In genomic region chr1:117708323-117709288, GRCh38 we compare ENCODE assay signal across 21 cellular contexts.
DNase-seq lines count a peak whose midpoint lies in the region; ATAC-seq and TF ChIP-seq lines count a peak whose summit lies in the region.
"Had no signal": no experiment of that assay in that cellular context is flagged by ENCODE, and none has a peak within 500 bp of the region (broad histone marks: within the 10 kb centered on the region; RNA-seq: fewer than 3 reads in every experiment).

No MANE protein-coding gene starts in this region.

- WGBS in GM23248 (ENCODE audit: low coverage in 1 of 2, low lambda C conversion rate in 2 of 2, missing lambda C conversion rate in 2 of 2), 2 experiments: 68 to 75% methylated on average over 15 of the region's 15 CpGs
- WGBS in mammary epithelial cell (ENCODE audit: low coverage, missing lambda C conversion rate): 82% methylated on average over 15 of the region's 15 CpGs

- in situ Hi-C loops in GM23248 (cut with MboI): no loop called here
- in situ Hi-C loops in mammary epithelial cell (cut with MboI; ENCODE audit: low sequenced_read_pairs in 2 of 2): no loop called here

- H3K27ac ChIP-seq in HUES48 (ENCODE audit: low read depth, low read length) (no peak overlapping the region), iPS-18a (ENCODE audit: low read length) (no peak overlapping the region), GM23248 (no peak overlapping the region), mammary epithelial cell (ENCODE audit: insufficient read depth, low read depth, low read length) (no peak overlapping the region)
- H3K27ac ChIP-seq: BLaER1, spleen had no signal

- no peaks in the 10 kb centered on the region for H4K20me1 ChIP-seq in GM23248 (ENCODE audit: insufficient read depth)
- no peaks in the 10 kb centered on the region for H4K20me1 ChIP-seq in mammary epithelial cell (ENCODE audit: insufficient read depth, low read length)
- H4K20me1 ChIP-seq: BLaER1 had no signal

- no peak for ATAC-seq in GM18858 (IDR thresholded peaks at IDR 0.05; ENCODE audit: unreplicated experiment)
- ATAC-seq: activated CD8-positive, alpha-beta T cell treated with anti-CD3 and anti-CD28 coated beads, Interleukin-2, amount 10 ng/mL, durations not matched to agents 7 days and 5 days; left lobe of liver had no signal

- no peaks in the 10 kb centered on the region for H3K9me2 ChIP-seq in GM23248 (ENCODE audit: insufficient read depth)
- H3K9me2 ChIP-seq: SK-N-SH had no signal

- peak; percentile 69 for DNase-seq in cerebellar cortex (ENCODE audit: low spot score)
- peak; percentile 27 for DNase-seq in renal cortical epithelial cell (ENCODE audit: low read depth)
- DNase-seq in GM23248: no peak
- no peak for DNase-seq in NCI-H187 treated with DMSO at 0.1 percent for 48 hours (lab: John Stamatoyannopoulos, UW)
- DNase-seq in mammary epithelial cell: no peak
- DNase-seq: activated CD8-positive, alpha-beta T cell treated with anti-CD3 and anti-CD28 coated beads, Interleukin-2, amount 10 ng/mL, durations not matched to agents 7 days and 5 days; activated effector memory CD4-positive, alpha-beta T cell treated with Interleukin-2 at 50 U/mL for 16 hours; activated T-cell treated with anti-CD3 and anti-CD28 coated beads for 4 hours; central memory CD4-positive, alpha-beta T cell; dermis blood vessel endothelial cell; GDM1; Karpas-422; NCI-H146; OCI-M1; SK-N-SH; spleen had no signal

- CTCF ChIA-PET in mammary epithelial cell (lab: Charles Lee; ENCODE audit: low non-redundant PET): interaction anchor here (0.5 kb wide), 1 partner anchor 1036 kb away, joined by 3 read pairs; no protein-coding TSS in a partner anchor

- H3K9me3 ChIP-seq in HUES48 (ENCODE audit: control insufficient read depth, insufficient read depth, low read length) (no peaks in the 10 kb centered on the region), iPS-18a (ENCODE audit: control insufficient read depth, low read depth, low read length) (no peaks in the 10 kb centered on the region), GM23248 (ENCODE audit: low read depth) (no peaks in the 10 kb centered on the region), mammary epithelial cell (replicated peaks; ENCODE audit: insufficient read depth, low read length) (no peaks in the 10 kb centered on the region)
- H3K9me3 ChIP-seq: BLaER1, SK-N-SH had no signal

- intact Hi-C loops in mammary epithelial cell (cut with micrococcal nuclease): no loop called here

- BruUV-seq in mammary epithelial cell (replicated peaks; lab: Mats Ljungman, UMichigan): no TSS peak

- dilution Hi-C loops in mammary epithelial cell (cut with HindIII; ENCODE audit: low sequenced_read_pairs): no loop called here

- H3K36me3 ChIP-seq in HUES48 (ENCODE audit: control insufficient read depth, insufficient read depth, low read length) (no peaks in the 10 kb centered on the region), iPS-18a (ENCODE audit: control insufficient read depth, low read depth, low read length) (no peaks in the 10 kb centered on the region), GM23248 (ENCODE audit: low read depth) (no peaks in the 10 kb centered on the region), mammary epithelial cell (ENCODE audit: insufficient read depth, low read length) (no peaks in the 10 kb centered on the region)
- H3K36me3 ChIP-seq: BLaER1, spleen had no signal

- no peak for TF ChIP-seq CTCF in mammary epithelial cell (conservative IDR thresholded peaks at IDR 0.05 in 1 of 2, IDR thresholded peaks at IDR 0.05 in 1 of 2; ENCODE audit: extremely low read depth in 1 of 2, insufficient read depth in 1 of 2, low read depth in 1 of 2, low read length in 2 of 2)

- H3K79me2 ChIP-seq in GM23248 (ENCODE audit: insufficient read depth): no peaks in the 10 kb centered on the region
- no peaks in the 10 kb centered on the region for H3K79me2 ChIP-seq in mammary epithelial cell (ENCODE audit: insufficient read depth, low read length)

- peaks cover 20% of the 10 kb centered on the region for H3K4me1 ChIP-seq in HUES48 (ENCODE audit: control insufficient read depth, insufficient read depth, low read length)
- H3K4me1 ChIP-seq in iPS-18a (ENCODE audit: control insufficient read depth, low read depth, low read length): peaks cover 17% of the 10 kb centered on the region
- H3K4me1 ChIP-seq in GM23248 (ENCODE audit: insufficient read depth): no peaks in the 10 kb centered on the region
- H3K4me1 ChIP-seq in mammary epithelial cell (ENCODE audit: insufficient read depth, low read length): no peaks in the 10 kb centered on the region
- H3K4me1 ChIP-seq: BLaER1, spleen had no signal

- H3K9ac ChIP-seq in HUES48 (ENCODE audit: low read depth, low read length) (no peak overlapping the region), iPS-18a (ENCODE audit: low read length) (no peak overlapping the region), GM23248 (no peak overlapping the region), mammary epithelial cell (ENCODE audit: insufficient read depth, low read length) (no peak overlapping the region)
- H3K9ac ChIP-seq: BLaER1, SK-N-SH had no signal

- H3K4me2 ChIP-seq in GM23248 (ENCODE audit: unreplicated experiment): no peak overlapping the region
- H3K4me2 ChIP-seq in mammary epithelial cell (ENCODE audit: insufficient read depth, low read depth, low read length): no peak overlapping the region
- H3K4me2 ChIP-seq: BLaER1, SK-N-SH had no signal

- peaks cover 8% of the 10 kb centered on the region; the same call in 1 of the 2 replicates for H3K27me3 ChIP-seq in HUES48 (ENCODE audit: control insufficient read depth, insufficient read depth, low read length)
- peaks cover 5% of the 10 kb centered on the region for H3K27me3 ChIP-seq in iPS-18a (ENCODE audit: control insufficient read depth, insufficient read depth, low read length)
- H3K27me3 ChIP-seq in GM23248 (replicated peaks; ENCODE audit: insufficient read depth): no peaks in the 10 kb centered on the region
- H3K27me3 ChIP-seq in mammary epithelial cell (ENCODE audit: insufficient read depth, low read length): no peaks in the 10 kb centered on the region
- H3K27me3 ChIP-seq: BLaER1, spleen had no signal

- peak overlapping the region; percentile 29; the same call in 1 of the 2 replicates for H3K4me3 ChIP-seq in HUES48 (ENCODE audit: low read depth, low read length)
- H3K4me3 ChIP-seq in iPS-18a (ENCODE audit: low read length): peak overlapping the region; percentile 28
- no peak overlapping the region for H3K4me3 ChIP-seq in GM23248
- no peak overlapping the region for H3K4me3 ChIP-seq in mammary epithelial cell (replicated peaks in 1 of 3; ENCODE audit: insufficient read depth in 1 of 3, low read depth in 2 of 3, low read length in 3 of 3)
- H3K4me3 ChIP-seq: BLaER1, spleen had no signal

- H2AFZ ChIP-seq in GM23248 (no peak overlapping the region), mammary epithelial cell (ENCODE audit: low read depth, low read length) (no peak overlapping the region)

- no peaks in the 10 kb centered on the region for H3F3A ChIP-seq in GM23248 (ENCODE audit: insufficient read depth)

Comparison
In these comparisons a context has a peak if more than half of its experiments do, and no peak if none do; other contexts are left out.
1. H3K4me3 ChIP-seq: peak in HUES48 (single experiment) and iPS-18a (single experiment); none in GM23248 (single experiment) and mammary epithelial cell (0 of 3).
2. DNase-seq: peak in cerebellar cortex (single experiment) and renal cortical epithelial cell (single experiment); none in GM23248 (single experiment), NCI-H187 treated with DMSO at 0.1 percent for 48 hours (single experiment) and mammary epithelial cell (single experiment).